In genomic region chr3:72174043-72174442, GRCh38 we compare ENCODE assay signal across 16 cellular contexts.
A peak's percentile ranks its signal among the peaks of the same experiment; 100 is the strongest.
DNase-seq lines count a peak whose midpoint lies in the region; ATAC-seq, FAIRE-seq and TF ChIP-seq lines count a peak whose summit lies in the region.
"Had no signal": no experiment of that assay in that cellular context is flagged by ENCODE, and none has a peak within 500 bp of the region (broad histone marks: within the 10 kb centered on the region; RNA-seq: fewer than 3 reads in every experiment).

No MANE protein-coding gene starts in this region.

- H3K4me3 ChIP-seq in GM23248, result no peak overlapping the region
- H3K4me3 ChIP-seq in K562, result no peak overlapping the region
- H3K4me3 ChIP-seq in muscle layer of colon (ENCODE audit: low read depth in 1 of 2, low read length in 2 of 2), result no peak overlapping the region
- H3K4me3 ChIP-seq in tibial artery, result no peak overlapping the region
- H3K4me3 ChIP-seq: GM23338 had no signal

- intact Hi-C loops in K562 (cut with micrococcal nuclease), result no loop called here
- intact Hi-C loops in tibial artery (cut with DNase I; ENCODE audit: low total_unique reads), result no loop called here

- TF ChIP-seq POLR2A in K562 (conservative IDR thresholded peaks at IDR 0.05), result no peak

- in situ Hi-C loops in GM23248 (cut with MboI) (no loop called here), K562 (cut with MboI) (no loop called here)

- peaks cover 28% of the 10 kb centered on the region for H3K4me1 ChIP-seq in GM23248 (ENCODE audit: insufficient read depth)
- peaks cover 27 to 50% of the 10 kb centered on the region in 2 experiments for H3K4me1 ChIP-seq in K562 (replicated peaks in 1 of 2; ENCODE audit: control insufficient read depth in 2 of 2, insufficient read depth in 2 of 2, low read length in 2 of 2)
- peaks cover 50% of the 10 kb centered on the region for H3K4me1 ChIP-seq in muscle layer of colon (ENCODE audit: insufficient read depth, low read length)
- peaks cover 0 to 70% (median 60%) of the 10 kb centered on the region in 4 donors for H3K4me1 ChIP-seq in tibial artery

- no peaks in the 10 kb centered on the region for H3K79me2 ChIP-seq in GM23248 (ENCODE audit: insufficient read depth)
- no peaks in the 10 kb centered on the region for H3K79me2 ChIP-seq in K562 (ENCODE audit: control insufficient read depth, insufficient read depth, low read length)

- H3K36me3 ChIP-seq in GM23248 (ENCODE audit: low read depth), result no peaks in the 10 kb centered on the region
- H3K36me3 ChIP-seq in K562 (ENCODE audit: control insufficient read depth, insufficient read depth, low read length), result no peaks in the 10 kb centered on the region; the same call in 2 of the 3 replicates
- no peaks in the 10 kb centered on the region for H3K36me3 ChIP-seq in muscle layer of colon (ENCODE audit: insufficient read depth, low read length)
- no peaks in the 10 kb centered on the region for H3K36me3 ChIP-seq in tibial artery

- peaks cover 34 to 35% of the 10 kb centered on the region in 2 donors for H3K27me3 Mint-ChIP-seq in stimulated activated naive B cell treated with anti-CD40 and anti-IgM and Interleukin-4, amounts not matched to agents 10 μg/mL and 1 μg/mL and 100 μg/mL, for 72 hours

- H3K4me2 ChIP-seq in GM23248 (ENCODE audit: unreplicated experiment) (no peak overlapping the region), K562 (ENCODE audit: insufficient read depth, low read length) (no peak overlapping the region)
- H3K4me2 ChIP-seq: GM23338 had no signal

- no peaks in the 10 kb centered on the region for H3K27me3 ChIP-seq in GM23248 (replicated peaks; ENCODE audit: insufficient read depth)
- no peaks in the 10 kb centered on the region for H3K27me3 ChIP-seq in K562 (ENCODE audit: control insufficient read depth in 2 of 2, insufficient read depth in 2 of 2, low read length in 2 of 2)
- H3K27me3 ChIP-seq in muscle layer of colon (ENCODE audit: control insufficient read depth in 1 of 2, insufficient read depth in 2 of 2, low read length in 2 of 2), result no peaks in the 10 kb centered on the region
- H3K27me3 ChIP-seq in tibial artery, result no peaks in the 10 kb centered on the region

- H3K4me1 Mint-ChIP-seq in stimulated activated naive B cell treated with anti-CD40 and anti-IgM and Interleukin-4, amounts not matched to agents 10 μg/mL and 1 μg/mL and 100 μg/mL, for 72 hours, result peaks cover 43 to 57% of the 10 kb centered on the region in 2 donors
- H3K4me1 Mint-ChIP-seq: GM23338 had no signal

- CTCF ChIA-PET in K562 (lab: Yijun Ruan, JAX; ENCODE audit: low intra/inter-chr PET ratio), result no interaction called here

- H3K9me3 ChIP-seq in GM23248 (ENCODE audit: low read depth), result no peaks in the 10 kb centered on the region
- no peaks in the 10 kb centered on the region for H3K9me3 ChIP-seq in K562 (replicated peaks; ENCODE audit: control insufficient read depth, insufficient read depth, low read depth, low read length)
- H3K9me3 ChIP-seq in muscle layer of colon (ENCODE audit: low read length), result no peaks in the 10 kb centered on the region
- no peaks in the 10 kb centered on the region for H3K9me3 ChIP-seq in tibial artery

- no peak overlapping the region for H3K9ac ChIP-seq in GM23248
- no peak overlapping the region for H3K9ac ChIP-seq in K562 (ENCODE audit: insufficient read depth in 1 of 2, low read depth in 2 of 2, low read length in 2 of 2)
- no peak overlapping the region for H3K9ac ChIP-seq in muscle layer of colon (ENCODE audit: low read length)

- no peak overlapping the region for H2AFZ ChIP-seq in GM23248
- no peak overlapping the region for H2AFZ ChIP-seq in K562 (ENCODE audit: low read depth, low read length)
- H2AFZ ChIP-seq: GM23338 had no signal

- ATAC-seq in K562, result no peak
- no peak for ATAC-seq in stimulated activated naive B cell treated with anti-CD40 and anti-IgM and Interleukin-4, amounts not matched to agents 10 μg/mL and 1 μg/mL and 100 μg/mL, for 72 hours (replicated peaks)
- ATAC-seq: CD8-positive, alpha-beta T cell; GM23338; PC-3 had no signal

- FAIRE-seq in K562 (lab: Jason Lieb, UNC), result no peak

- H3K27ac Mint-ChIP-seq in stimulated activated naive B cell treated with anti-CD40 and anti-IgM and Interleukin-4, amounts not matched to agents 10 μg/mL and 1 μg/mL and 100 μg/mL, for 72 hours, result no peak overlapping the region
- H3K27ac Mint-ChIP-seq: B cell; CD8-positive, alpha-beta T cell; GM23338 had no signal

- POLR2A ChIA-PET in K562 (lab: Yijun Ruan, JAX), result interaction anchor here (0.9 kb wide), 1 partner anchor 90 kb away, joined by 3 read pairs; no protein-coding TSS in a partner anchor

- 18 to 27% methylated on average over 3 of the region's 3 CpGs for WGBS in GM23248 (ENCODE audit: low coverage in 1 of 2, low lambda C conversion rate in 2 of 2, missing lambda C conversion rate in 2 of 2), 2 experiments
- whole genome bisulfite sequencing in K562 (ENCODE audit: insufficient coverage, low coverage, missing lambda C conversion rate), result 29% methylated on average over 3 of the region's 3 CpGs

- peak; percentile 35 for DNase-seq in GM23248
- no peak for DNase-seq in K562 (ENCODE audit: extremely low read depth in 1 of 4, low spot score in 3 of 4)
- DNase-seq in tibial artery, result no peak
- no peak for DNase-seq in amniotic stem cell (lab: John Stamatoyannopoulos, UW)
- DNase-seq in stimulated activated naive B cell treated with anti-CD40 and anti-IgM and Interleukin-4, amounts not matched to agents 10 μg/mL and 1 μg/mL and 100 μg/mL, for 72 hours, result no peak
- no peak for DNase-seq in NCI-H1930 (lab: John Stamatoyannopoulos, UW)
- DNase-seq: CD8-positive, alpha-beta T cell; GF-D8; MM.1S; NCI-H187 treated with DMSO at 0.1 percent for 48 hours; NCI-H524; NK-92 treated with Interleukin-12 subunit alpha and Interleukin-12 subunit beta, amount 100 ng/mL, for 24 hours; PC-3 had no signal

- BruUV-seq in K562 (replicated peaks; lab: Mats Ljungman, UMichigan), result no TSS peak

- TF ChIP-seq RAD21 in K562 (CRISPR knock-in tag; conservative IDR thresholded peaks at IDR 0.05 in 1 of 2, IDR thresholded peaks at IDR 0.05 in 1 of 2), result no peak

- H3K9me3 Mint-ChIP-seq in stimulated activated naive B cell treated with anti-CD40 and anti-IgM and Interleukin-4, amounts not matched to agents 10 μg/mL and 1 μg/mL and 100 μg/mL, for 72 hours, result no peaks in the 10 kb centered on the region
- H3K9me3 Mint-ChIP-seq: CD8-positive, alpha-beta T cell; GM23338 had no signal

- no peaks in the 10 kb centered on the region for H4K20me1 ChIP-seq in GM23248 (ENCODE audit: insufficient read depth)
- no peaks in the 10 kb centered on the region for H4K20me1 ChIP-seq in K562 (replicated peaks; ENCODE audit: control insufficient read depth, insufficient read depth, low read length)

- H3K9me2 ChIP-seq in GM23248 (ENCODE audit: insufficient read depth), result no peaks in the 10 kb centered on the region

- H3K36me3 Mint-ChIP-seq in stimulated activated naive B cell treated with anti-CD40 and anti-IgM and Interleukin-4, amounts not matched to agents 10 μg/mL and 1 μg/mL and 100 μg/mL, for 72 hours, result no peaks in the 10 kb centered on the region
- H3K36me3 Mint-ChIP-seq: CD8-positive, alpha-beta T cell had no signal

- no peak for TF ChIP-seq CTCF in K562 (IDR thresholded peaks at IDR 0.05 in 2 of 3, conservative IDR thresholded peaks at IDR 0.05 in 1 of 3; ENCODE audit: insufficient read depth in 2 of 3, low read depth in 1 of 3, low read length in 3 of 3)
- no peak for TF ChIP-seq CTCF in tibial artery (IDR thresholded peaks at IDR 0.05)

- no peaks in the 10 kb centered on the region for H3K9me1 ChIP-seq in K562 (ENCODE audit: control insufficient read depth, insufficient read depth, low read length)

- H3K4me3 Mint-ChIP-seq in stimulated activated naive B cell treated with anti-CD40 and anti-IgM and Interleukin-4, amounts not matched to agents 10 μg/mL and 1 μg/mL and 100 μg/mL, for 72 hours, result no peak overlapping the region
- H3K4me3 Mint-ChIP-seq: B cell; CD8-positive, alpha-beta T cell; GM23338 had no signal

- H3K27ac ChIP-seq in GM23248 (no peak overlapping the region), K562 (ENCODE audit: extremely low read depth, low read depth, low read length) (no peak overlapping the region), muscle layer of colon (ENCODE audit: low read depth, low read length) (peak overlapping the region; percentile 45), tibial artery (peak overlapping the region; percentile 71 to 85)

- TF ChIP-seq EP300 in K562 (IDR thresholded peaks at IDR 0.05; ENCODE audit: low read length), result no peak

- peaks cover 5% of the 10 kb centered on the region; the same call in 1 of the 2 replicates for H3F3A ChIP-seq in GM23248 (ENCODE audit: insufficient read depth)

TF ChIP-seq in K562, 482 proteins besides CTCF, POLR2A, EP300 and RAD21 (continues in another document):
- TF ChIP-seq E2F8 (IDR thresholded peaks at IDR 0.05; ENCODE audit: low read depth, partially characterized antibody), result no peak
- no peak for TF ChIP-seq ZNF512 (tag; IDR thresholded peaks at IDR 0.05)

Comparison
In these comparisons a context has a peak if more than half of its experiments do, and no peak if none do; other contexts are left out.
1. H3K27ac ChIP-seq: peak in muscle layer of colon (single experiment) and tibial artery (2 of 2); none in GM23248 (single experiment) and K562 (single experiment).